ENCODE assay signal across 24 cellular contexts in the genomic region with DNA sequence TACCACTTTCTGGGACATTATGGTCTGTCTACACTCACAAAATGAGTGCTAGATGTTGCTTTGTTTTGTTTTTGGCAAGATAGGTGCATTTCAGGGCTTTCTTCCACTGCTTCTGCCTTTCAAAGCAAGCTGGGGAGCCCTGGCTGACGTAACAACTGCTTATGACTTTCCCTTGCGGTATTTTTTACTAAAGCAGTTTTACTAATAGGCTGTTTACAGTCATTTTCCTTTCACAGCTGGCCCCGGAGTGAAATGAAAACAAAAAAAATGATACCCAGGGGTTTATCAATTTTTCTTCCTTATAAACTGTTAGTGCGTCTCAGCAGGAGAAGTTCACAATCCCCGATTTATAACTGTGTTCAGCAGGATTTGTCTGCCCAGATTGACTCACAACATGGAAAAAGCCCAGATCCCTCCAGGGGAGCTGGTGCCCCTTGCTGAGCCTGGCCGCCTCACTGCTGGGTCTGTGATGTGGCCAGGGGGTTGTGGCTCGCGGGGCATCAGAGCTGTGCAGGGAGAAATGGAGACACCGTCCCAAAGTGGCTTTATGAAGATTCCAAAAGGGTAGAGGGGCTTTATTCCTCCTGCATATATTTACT.
DNase-seq lines count a peak whose midpoint lies in the region; ATAC-seq, FAIRE-seq and TF ChIP-seq lines count a peak whose summit lies in the region.
"Had no signal": no experiment of that assay in that cellular context is flagged by ENCODE, and none has a peak within 500 bp of the region (broad histone marks: within the 10 kb centered on the region; RNA-seq: fewer than 3 reads in every experiment).

No MANE protein-coding gene starts in this region.

- H3K27ac ChIP-seq in left lung, result no peak overlapping the region
- H3K27ac ChIP-seq: 22Rv1, cardiac muscle cell, dorsolateral prefrontal cortex, parathyroid adenoma, stomach had no signal

- intact Hi-C loops in left lung (cut with DNase I), result no loop called here

- DNase-seq in A172 (ENCODE audit: low spot score) (peak; percentile 32), H54 (ENCODE audit: insufficient read length, low spot score) (peak; percentile 35), astrocyte of the spinal cord (ENCODE audit: low read depth, low spot score) (peak; percentile 88), left lung (no peak), hippocampal formation (lab: John Stamatoyannopoulos, UW) (no peak), iPS-NIHi11 (ENCODE audit: low spot score) (no peak), epidermal melanocyte (ENCODE audit: insufficient read length, low spot score) (no peak)
- DNase-seq: activated CD4-positive, alpha-beta T cell treated with anti-CD3 and anti-CD28 coated beads for 36 hours; activated CD8-positive, alpha-beta memory T cell treated with anti-CD3 and anti-CD28 coated beads, Interleukin-2, amount 10 ng/mL, durations not matched to agents 7 days and 5 days; CD8-positive, alpha-beta T cell; dorsolateral prefrontal cortex; erythroblast; kidney; mammary epithelial cell; naive thymus-derived CD4-positive, alpha-beta T cell; NCI-H1105; NCI-H2081; NCI-H510A; stimulated activated CD4-positive, alpha-beta T cell treated with anti-CD3 and anti-CD28 coated beads, Interleukin-2, amount 100 ng/mL, for 48 hours; stomach had no signal

- in situ Hi-C loops in astrocyte of the spinal cord (cut with HindIII; ENCODE audit: low sequenced_read_pairs), result no loop called here

- ATAC-seq in left lung (peak; percentile 31), GM18909 (IDR thresholded peaks at IDR 0.05; ENCODE audit: poor library complexity, unreplicated experiment) (no peak)
- ATAC-seq: activated CD4-positive, alpha-beta T cell treated with anti-CD3 and anti-CD28 coated beads for 36 hours; activated CD8-positive, alpha-beta memory T cell treated with anti-CD3 and anti-CD28 coated beads, Interleukin-2, amount 10 ng/mL, durations not matched to agents 7 days and 5 days; CD8-positive, alpha-beta T cell; naive thymus-derived CD4-positive, alpha-beta T cell had no signal

- no peak for TF ChIP-seq CTCF in astrocyte of the spinal cord (IDR thresholded peaks at IDR 0.05; ENCODE audit: low read depth, low read length)
- TF ChIP-seq CTCF in left lung (IDR thresholded peaks at IDR 0.05), result no peak

- peaks cover 0 to 13% of the 10 kb centered on the region in 2 donors for H3K9me3 ChIP-seq in left lung
- H3K9me3 ChIP-seq: stomach had no signal

- no peaks in the 10 kb centered on the region for H3K27me3 ChIP-seq in left lung
- H3K27me3 ChIP-seq: dorsolateral prefrontal cortex, stomach had no signal

- no peak overlapping the region for H3K4me3 ChIP-seq in astrocyte of the spinal cord (ENCODE audit: low read depth, low read length)
- H3K4me3 ChIP-seq in left lung, result no peak overlapping the region
- H3K4me3 ChIP-seq: cardiac muscle cell, dorsolateral prefrontal cortex, stomach had no signal

- no peaks in the 10 kb centered on the region for H3K36me3 ChIP-seq in left lung
- H3K36me3 ChIP-seq: cardiac muscle cell, stomach had no signal

- H3K4me1 ChIP-seq in left lung, result no peaks in the 10 kb centered on the region
- H3K4me1 ChIP-seq: parathyroid adenoma, stomach had no signal

- peak; percentile 97 for FAIRE-seq in H54 (lab: Jason Lieb, UNC)
- FAIRE-seq: kidney had no signal

- no peak for TF ChIP-seq POLR2A in H54 (IDR thresholded peaks at IDR 0.05; ENCODE audit: low read depth, low read length)

Comparison
In these comparisons a context has a peak if more than half of its experiments do, and no peak if none do; other contexts are left out.
1. DNase-seq: peak in A172 (single experiment), H54 (single experiment) and astrocyte of the spinal cord (single experiment); none in left lung (0 of 2), hippocampal formation (0 of 2), iPS-NIHi11 (single experiment) and epidermal melanocyte (single experiment).